ENCODE assay signal across 3 cellular contexts in the genomic region with DNA sequence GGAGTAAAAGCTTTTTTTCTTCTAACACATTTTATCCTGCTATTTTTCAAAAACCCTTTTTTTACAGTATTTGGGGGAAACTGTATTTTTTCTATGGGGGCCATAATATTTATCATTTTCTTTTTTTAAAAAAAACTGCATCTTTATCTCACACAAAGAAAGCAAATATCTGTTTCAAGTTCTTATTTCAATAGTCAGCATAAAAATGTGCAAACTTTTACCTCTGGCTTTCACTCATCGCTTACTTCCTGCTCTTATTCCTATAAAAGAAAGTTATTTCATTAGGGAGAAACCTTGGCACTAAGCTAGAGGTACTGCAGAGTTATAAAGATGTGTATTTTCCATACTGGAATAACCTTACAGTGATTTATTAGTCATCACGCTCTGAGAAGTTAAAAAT.
TF ChIP-seq lines count a peak whose summit lies in the region.

No MANE protein-coding gene starts in this region.

TF ChIP-seq in A549, 52 proteins besides CTCF, POLR2A, EP300 and RAD21:
- TF ChIP-seq MAFK (IDR thresholded peaks at IDR 0.05; ENCODE audit: partially characterized antibody) (peak; percentile 67), RFX5 (IDR thresholded peaks at IDR 0.05) (no peak)

TF ChIP-seq in IMR-90, 13 proteins besides CTCF, POLR2A, EP300 and RAD21:
- TF ChIP-seq MAFK (IDR thresholded peaks at IDR 0.05; ENCODE audit: low read depth, low read length) (peak; percentile 39; the same call in 1 of the 2 replicates), CHD1 (IDR thresholded peaks at IDR 0.05; ENCODE audit: low read depth, low read length) (no peak)
TF ChIP-seq in IMR-90: peak in this region for 1.

TF ChIP-seq in K562, 482 proteins besides CTCF, POLR2A, EP300 and RAD21:
- TF ChIP-seq C11orf30 (IDR thresholded peaks at IDR 0.05; ENCODE audit: low read depth), result 0 out of 2 replicates have a peak, but pooled peaks have one; percentile 16
- TF ChIP-seq CXXC5 (CRISPR knock-in tag; IDR thresholded peaks at IDR 0.05), result no peak
